ENCODE assay signal across 9 cellular contexts in the genomic region with DNA sequence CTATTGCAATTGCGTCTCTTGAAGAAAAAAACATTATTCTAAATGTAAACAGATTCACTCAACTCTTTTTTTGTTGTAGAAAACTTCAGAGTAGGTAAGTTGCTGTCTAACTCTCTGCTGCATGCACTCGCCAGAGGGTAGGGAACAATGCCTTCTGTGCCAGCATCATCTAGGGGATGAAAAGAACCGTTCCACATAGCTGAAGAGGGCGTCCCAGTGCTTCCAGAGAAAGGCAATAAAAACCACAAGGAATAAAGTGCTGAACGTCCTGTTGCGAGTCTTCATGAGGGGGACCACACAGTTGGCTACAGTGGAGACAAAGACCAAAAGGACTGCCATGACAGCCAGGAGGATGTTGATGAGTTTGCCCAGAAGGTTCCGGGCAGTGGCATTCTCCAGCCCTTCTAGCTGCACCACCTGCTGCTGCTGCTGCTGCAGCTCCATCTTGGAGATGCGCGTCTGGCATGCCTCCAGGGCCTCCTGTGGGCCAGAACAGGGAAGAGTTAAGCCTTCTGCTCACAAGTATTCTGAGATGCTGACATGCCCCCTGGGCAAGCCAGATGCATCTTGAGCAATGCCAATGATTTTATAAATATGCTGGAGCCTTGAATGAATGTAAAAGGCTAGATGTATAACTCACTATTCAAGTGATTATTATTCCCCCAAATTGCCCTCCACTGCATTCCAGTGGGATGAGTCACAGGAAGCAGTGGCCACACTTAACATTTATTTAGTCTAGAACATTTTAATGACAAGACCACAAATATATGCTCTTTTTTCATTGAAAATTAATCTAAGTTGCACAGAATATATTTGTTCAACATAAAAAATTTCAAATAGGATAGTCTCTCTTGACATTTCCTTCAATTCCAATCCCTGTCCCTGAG. TPM values are rescaled to one million over a fixed set of nuclear protein-coding genes. Genes with fewer than 3 reads are reported as not detected.
DNase-seq lines count a peak whose midpoint lies in the region; ATAC-seq, FAIRE-seq and TF ChIP-seq lines count a peak whose summit lies in the region.
"Had no signal": no experiment of that assay in that cellular context is flagged by ENCODE, and none has a peak within 500 bp of the region (broad histone marks: within the 10 kb centered on the region; RNA-seq: fewer than 3 reads in every experiment).

No MANE protein-coding gene starts in this region.

- H3K4me3 ChIP-seq in HUES6 (ENCODE audit: low read depth, low read length) (no peak overlapping the region), K562 (no peak overlapping the region), transverse colon (no peak overlapping the region)

- TF ChIP-seq POLR2A in K562 (conservative IDR thresholded peaks at IDR 0.05) = no peak
- no peak for TF ChIP-seq POLR2A in transverse colon (IDR thresholded peaks at IDR 0.05)

- no peaks in the 10 kb centered on the region for H4K20me1 ChIP-seq in K562 (replicated peaks; ENCODE audit: control insufficient read depth, insufficient read depth, low read length)

- 55% methylated on average over 7 of the region's 9 CpGs for WGBS in K562 (ENCODE audit: insufficient coverage, low coverage, missing lambda C conversion rate)
- 75% methylated on average over 4 to 9 of the region's 9 CpGs for WGBS in transverse colon (ENCODE audit: low coverage in 1 of 2), 2 donors

- H3K79me2 ChIP-seq in K562 (ENCODE audit: control insufficient read depth, insufficient read depth, low read length) = no peaks in the 10 kb centered on the region

- H3K36me3 ChIP-seq in HUES6 (ENCODE audit: control insufficient read depth, insufficient read depth, low read length) (peaks cover 5% of the 10 kb centered on the region; the same call in 1 of the 2 replicates), K562 (ENCODE audit: control insufficient read depth, insufficient read depth, low read length) (0 out of 3 replicates have a peak, but pooled peaks cover 7% of the 10 kb centered on the region), transverse colon (peaks cover 0 to 7% (median 0%) of the 10 kb centered on the region in 4 donors)

- no peak overlapping the region for H3K4me2 ChIP-seq in K562 (ENCODE audit: insufficient read depth, low read length)

- H3K4me1 ChIP-seq in HUES6 (ENCODE audit: control insufficient read depth, insufficient read depth, low read length) (peaks cover 37% of the 10 kb centered on the region), K562 (replicated peaks in 1 of 2; ENCODE audit: control insufficient read depth in 2 of 2, insufficient read depth in 2 of 2, low read length in 2 of 2) (no peaks in the 10 kb centered on the region), transverse colon (peaks cover 0 to 9% (median 2%) of the 10 kb centered on the region in 4 donors)

- TF ChIP-seq RAD21 in K562 (CRISPR knock-in tag; conservative IDR thresholded peaks at IDR 0.05 in 1 of 2, IDR thresholded peaks at IDR 0.05 in 1 of 2) = peak in 1 of 2 experiments; percentile 21; a peak in 1 of 4 replicates

- POLR2A ChIA-PET in K562 (lab: Yijun Ruan, JAX) = no interaction called here

- BruUV-seq in K562 (replicated peaks; lab: Mats Ljungman, UMichigan) = no TSS peak

- no peak for FAIRE-seq in K562 (lab: Jason Lieb, UNC)

- H3K9me3 ChIP-seq in HUES6 (ENCODE audit: control insufficient read depth, insufficient read depth, low read depth, low read length) = no peaks in the 10 kb centered on the region
- H3K9me3 ChIP-seq in K562 (replicated peaks; ENCODE audit: control insufficient read depth, insufficient read depth, low read depth, low read length) = no peaks in the 10 kb centered on the region
- no peaks in the 10 kb centered on the region for H3K9me3 ChIP-seq in transverse colon

- TF ChIP-seq CTCF in K562 (IDR thresholded peaks at IDR 0.05 in 2 of 3, conservative IDR thresholded peaks at IDR 0.05 in 1 of 3; ENCODE audit: insufficient read depth in 2 of 3, low read depth in 1 of 3, low read length in 3 of 3) (0 out of 6 replicates have a peak, but pooled peaks of 1 of the 3 experiments have one; percentile 9), transverse colon (IDR thresholded peaks at IDR 0.05) (no peak)

- CTCF ChIA-PET in K562 (lab: Yijun Ruan, JAX; ENCODE audit: low intra/inter-chr PET ratio) = interaction anchor here (1.4 to 4.1 kb wide), 4 partner anchors 173 to 283 kb away, joined by 4 to 54 read pairs (median 27); no protein-coding TSS in a partner anchor

- in situ Hi-C loops in K562 (cut with MboI) = loop anchor here (5.0 kb wide), 2 partner anchors 171 to 271 kb away; no protein-coding TSS in a partner anchor
- in situ Hi-C loops in transverse colon (cut with MboI; ENCODE audit: low pct_ligation_motif_present in 1 of 4, low pct_unique_long_range_greater_than_20kb in 1 of 4, low sequenced_read_pairs in 3 of 4) = loop anchor here (10.0 kb wide), 3 partner anchors 163 to 283 kb away; no protein-coding TSS in a partner anchor

- DNase-seq in AG08396 (ENCODE audit: low spot score) (peak; percentile 32), K562 (ENCODE audit: extremely low read depth in 1 of 4, low spot score in 3 of 4) (no peak), left lobe of liver (ENCODE audit: low spot score) (no peak), transverse colon (no peak), NCI-H187 treated with DMSO at 0.1 percent for 48 hours (lab: John Stamatoyannopoulos, UW) (no peak), NCI-H2029 (lab: John Stamatoyannopoulos, UW) (no peak)
- DNase-seq: NCI-H1930 had no signal

- H3K9me1 ChIP-seq in K562 (ENCODE audit: control insufficient read depth, insufficient read depth, low read length) = no peaks in the 10 kb centered on the region

- intact Hi-C loops in K562 (cut with micrococcal nuclease) = no loop called here
- intact Hi-C loops in transverse colon (cut with DNase I; ENCODE audit: low total_unique reads) = loop anchor here (5.0 to 10.0 kb wide), 2 partner anchors 176 to 273 kb away; no protein-coding TSS in a partner anchor

- H3K9ac ChIP-seq in HUES6 (ENCODE audit: low read length) (peak overlapping the region; percentile 10), K562 (ENCODE audit: insufficient read depth in 1 of 2, low read depth in 2 of 2, low read length in 2 of 2) (no peak overlapping the region)

- H3K27ac ChIP-seq in HUES6 (ENCODE audit: low read depth, low read length) (no peak overlapping the region; the same call in 1 of the 2 replicates), K562 (ENCODE audit: extremely low read depth, low read depth, low read length) (no peak overlapping the region), transverse colon (no peak overlapping the region)

- no peaks in the 10 kb centered on the region for H3K27me3 ChIP-seq in HUES6 (ENCODE audit: control insufficient read depth, insufficient read depth, low read length)
- H3K27me3 ChIP-seq in K562 (ENCODE audit: control insufficient read depth in 2 of 2, insufficient read depth in 2 of 2, low read length in 2 of 2) = no peaks in the 10 kb centered on the region
- no peaks in the 10 kb centered on the region for H3K27me3 ChIP-seq in transverse colon

- ATAC-seq in K562 (no peak), left lobe of liver (peak; percentile 22), GM21528 (IDR thresholded peaks at IDR 0.05; ENCODE audit: low FRiP score, unreplicated experiment) (no peak)

- TF ChIP-seq EP300 in K562 (IDR thresholded peaks at IDR 0.05; ENCODE audit: low read length) (no peak), transverse colon (IDR thresholded peaks at IDR 0.05; ENCODE audit: low read depth) (no peak)

- no peak overlapping the region for H2AFZ ChIP-seq in K562 (ENCODE audit: low read depth, low read length)

TF ChIP-seq in K562, 482 proteins besides CTCF, POLR2A, EP300 and RAD21:
- TF ChIP-seq JUND (IDR thresholded peaks at IDR 0.05; ENCODE audit: borderline replicate concordance, low read depth, low read length) (peak; percentile 55; the same call in 1 of the 2 replicates), JUND (tag; IDR thresholded peaks at IDR 0.05; ENCODE audit: borderline replicate concordance, low read depth, low read length) (peak; percentile 30; the same call in 1 of the 3 replicates), FOSL1 (tag; conservative IDR thresholded peaks at IDR 0.05) (peak; percentile 58), SMAD4 (CRISPR knock-in tag; conservative IDR thresholded peaks at IDR 0.05) (no peak)
- TF ChIP-seq, protein P1, sequence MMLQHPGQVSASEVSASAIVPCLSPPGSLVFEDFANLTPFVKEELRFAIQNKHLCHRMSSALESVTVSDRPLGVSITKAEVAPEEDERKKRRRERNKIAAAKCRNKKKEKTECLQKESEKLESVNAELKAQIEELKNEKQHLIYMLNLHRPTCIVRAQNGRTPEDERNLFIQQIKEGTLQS (IDR thresholded peaks at IDR 0.05) = peak; percentile 34; the same call in 1 of the 2 replicates
- TF ChIP-seq, protein P1 (CRISPR knock-in tag; conservative IDR thresholded peaks at IDR 0.05) = no peak

RNA-seq across cellular contexts. Expression of a gene that starts 45.1 kb away (rescaled TPM):
- total RNA-seq in K562 (2011; cell fraction: chromatin; rRNA removed; ENCODE audit: low replicate concordance) = 63.2 and 146 TPM in 2 replicates
- total RNA-seq in K562 (2011; cell fraction: nucleolus; rRNA removed) = 60.7 and 67.2 TPM in 2 replicates
- total RNA-seq in K562 (2011; cell fraction: nucleoplasm; rRNA removed) = 60.1 and 91.1 TPM in 2 replicates
- total RNA-seq in K562 (2014; rRNA removed) (10.6 and 17.2 TPM in 2 replicates), K562 (2014; rRNA removed; fragmentation: Illumina TruSeq; extraction: Trizol) (8.4 and 11.2 TPM in 2 replicates), K562 (2015; rRNA removed; fragmentation: Illumina TruSeq; extraction: Trizol) (18.6 and 18.8 TPM in 2 replicates), K562 (2021) (28.1 and 28.2 TPM in 2 replicates), left lobe of liver (29.5 TPM), transverse colon (10 to 100 TPM; 26.4 to 71.8 (median 35.8) TPM)
- polyA plus RNA-seq in K562 (2011; rRNA removed) (14.0 and 18.1 TPM in 2 replicates), K562 (2014; fragmentation: Illumina TruSeq; extraction: Trizol) (28.8 and 33.3 TPM in 2 replicates), K562 (2014; fragmentation: Nextera tagmentation; extraction: Ambion mirVana) (under 1 TPM; 0.34 to 0.70 TPM), K562 (2014; rRNA removed) (24.8 and 24.9 TPM in 2 replicates)
- 16.9 and 18.1 TPM in 2 replicates for polyA plus RNA-seq in K562 (2011; cell fraction: cytosol; rRNA removed)
- 98.5 and 119 TPM in 2 replicates for polyA plus RNA-seq in K562 (2011; cell fraction: nucleus; rRNA removed)
- polyA plus RNA-seq in K562 (2012) = 27.6 and 28.7 TPM in 2 replicates
- 10.0 and 13.0 TPM in 2 replicates for polyA minus RNA-seq in K562 (2011; rRNA and poly(A)+ RNA removed)
- polyA minus RNA-seq in K562 (2011; cell fraction: cytosol; rRNA and poly(A)+ RNA removed) = 16.8 and 20.7 TPM in 2 replicates
- polyA minus RNA-seq in K562 (2011; cell fraction: nucleus; rRNA and poly(A)+ RNA removed) = 24.2 and 31.4 TPM in 2 replicates
